Comparison of ENCODE assay signal across 17 cellular contexts in the genomic region with DNA sequence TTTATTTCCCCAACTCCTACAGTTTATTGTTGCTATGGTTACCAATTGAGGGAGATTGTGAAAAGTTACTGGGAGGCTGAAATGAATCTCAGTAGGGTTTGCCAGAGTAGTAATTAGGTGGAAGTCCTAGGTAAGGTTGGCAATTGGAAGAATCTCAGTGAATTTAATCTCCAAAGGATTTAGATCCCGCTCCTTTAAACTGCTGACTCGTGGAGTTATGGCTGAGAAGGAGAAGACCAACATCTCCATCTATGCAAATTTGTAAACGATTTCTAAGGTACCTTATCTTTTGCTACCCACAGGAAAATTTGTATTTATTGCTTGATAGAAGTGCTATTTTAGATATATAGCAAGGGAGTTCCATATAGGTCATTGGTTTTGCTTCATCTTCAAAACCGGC.
A peak's percentile ranks its signal among the peaks of the same experiment; 100 is the strongest.
DNase-seq lines count a peak whose midpoint lies in the region; ATAC-seq, FAIRE-seq and TF ChIP-seq lines count a peak whose summit lies in the region.
"Had no signal": no experiment of that assay in that cellular context is flagged by ENCODE, and none has a peak within 500 bp of the region (broad histone marks: within the 10 kb centered on the region; RNA-seq: fewer than 3 reads in every experiment).

No MANE protein-coding gene starts in this region.

- H3K4ac ChIP-seq in IMR-90 (ENCODE audit: low read depth, low read length), result no peak overlapping the region

- H2AFZ ChIP-seq in IMR-90 (replicated peaks; ENCODE audit: low read length, poor library complexity) (no peak overlapping the region), K562 (ENCODE audit: low read depth, low read length) (no peak overlapping the region), hepatocyte (no peak overlapping the region)
- H2AFZ ChIP-seq: GM23338 had no signal

- H3K18ac ChIP-seq in IMR-90 (ENCODE audit: low read depth, low read length), result no peak overlapping the region

- H2BK20ac ChIP-seq in IMR-90 (ENCODE audit: low read depth, low read length), result no peak overlapping the region

- TF ChIP-seq EP300 in K562 (IDR thresholded peaks at IDR 0.05; ENCODE audit: low read length), result no peak

- H3K9me1 ChIP-seq in IMR-90 (ENCODE audit: insufficient read depth, low read length), result peaks cover 2% of the 10 kb centered on the region; the same call in 1 of the 2 replicates
- H3K9me1 ChIP-seq in K562 (ENCODE audit: control insufficient read depth, insufficient read depth, low read length), result no peaks in the 10 kb centered on the region

- POLR2A ChIA-PET in IMR-90 (lab: Charles Lee; ENCODE audit: unreplicated experiment) (no interaction called here), K562 (lab: Yijun Ruan, JAX) (interaction anchor here (0.6 to 1.1 kb wide), 3 partner anchors 10 to 210 kb away, joined by 3 read pairs; no protein-coding TSS in a partner anchor), HEK293T (lab: Yijun Ruan, JAX) (no interaction called here)

- H3K4me1 ChIP-seq in IMR-90 (ENCODE audit: control insufficient read depth, insufficient read depth, low read length) (no peaks in the 10 kb centered on the region), K562 (replicated peaks in 1 of 2; ENCODE audit: control insufficient read depth in 2 of 2, insufficient read depth in 2 of 2, low read length in 2 of 2) (no peaks in the 10 kb centered on the region), hepatocyte (ENCODE audit: insufficient read depth) (peaks cover 14% of the 10 kb centered on the region)
- H3K4me1 ChIP-seq: HAP-1 had no signal

- no peaks in the 10 kb centered on the region for H3K9me2 ChIP-seq in hepatocyte (replicated peaks; ENCODE audit: insufficient read depth)

- no peak overlapping the region for H3K23ac ChIP-seq in IMR-90 (ENCODE audit: low read depth, low read length)

- DNase-seq in IMR-90 (no peak), K562 (ENCODE audit: extremely low read depth in 1 of 4, low spot score in 3 of 4) (no peak), hepatocyte (ENCODE audit: low spot score) (no peak), type B pancreatic cell (ENCODE audit: extremely low spot score, unreplicated experiment) (no peak), HEK293T (ENCODE audit: extremely low spot score) (no peak), NCI-H2107 (lab: John Stamatoyannopoulos, UW) (no peak)
- DNase-seq: C1 segment of cervical spinal cord; Calu3; CD4-positive, alpha-beta memory T cell; COR-L47; DMS53; DMS79 treated with DMSO at 0.1 percent for 48 hours; GF-D8 had no signal

- H3K27me3 ChIP-seq in IMR-90 (ENCODE audit: control insufficient read depth, insufficient read depth, low read length) (no peaks in the 10 kb centered on the region), K562 (ENCODE audit: control insufficient read depth in 2 of 2, insufficient read depth in 2 of 2, low read length in 2 of 2) (no peaks in the 10 kb centered on the region), hepatocyte (no peaks in the 10 kb centered on the region)

- no peak for FAIRE-seq in K562 (lab: Jason Lieb, UNC)
- FAIRE-seq: GM18507, H54 had no signal

- H3K4me2 ChIP-seq in IMR-90 (ENCODE audit: low read depth, low read length) (no peak overlapping the region), K562 (ENCODE audit: insufficient read depth, low read length) (no peak overlapping the region), hepatocyte (peak overlapping the region; percentile 63)
- H3K4me2 ChIP-seq: GM23338 had no signal

- ATAC-seq in IMR-90 (ENCODE audit: low read depth), result no peak
- no peak for ATAC-seq in K562
- ATAC-seq: GM23338 had no signal

- no TSS peak for BruUV-seq in IMR-90 (replicated peaks; lab: Mats Ljungman, UMichigan)
- BruUV-seq in K562 (replicated peaks; lab: Mats Ljungman, UMichigan), result no TSS peak

- no peaks in the 10 kb centered on the region for H3K27me3 Mint-ChIP-seq in type B pancreatic cell
- H3K27me3 Mint-ChIP-seq: CD4-positive, alpha-beta memory T cell had no signal

- H4K91ac ChIP-seq in IMR-90 (ENCODE audit: insufficient read depth, low read depth, low read length), result no peak overlapping the region

- in situ Hi-C loops in IMR-90 (cut with MboI; ENCODE audit: low sequenced_read_pairs) (no loop called here), K562 (cut with MboI) (no loop called here)

- H3K9me3 ChIP-seq in IMR-90 (ENCODE audit: control insufficient read depth, insufficient read depth, low read length) (no peaks in the 10 kb centered on the region), K562 (replicated peaks; ENCODE audit: control insufficient read depth, insufficient read depth, low read depth, low read length) (no peaks in the 10 kb centered on the region), hepatocyte (ENCODE audit: low read depth) (no peaks in the 10 kb centered on the region)
- H3K9me3 ChIP-seq: HAP-1 had no signal

- no peak overlapping the region for H3K56ac ChIP-seq in IMR-90 (ENCODE audit: extremely low read depth, insufficient read depth, low read length)

- no peaks in the 10 kb centered on the region for H3K9me3 Mint-ChIP-seq in type B pancreatic cell
- H3K9me3 Mint-ChIP-seq: GM23338 had no signal

- H3K4me3 ChIP-seq in IMR-90 (ENCODE audit: insufficient read depth, low read depth, low read length) (no peak overlapping the region), K562 (no peak overlapping the region), hepatocyte (no peak overlapping the region)
- H3K4me3 ChIP-seq: GM23338, HAP-1 had no signal

- H2BK15ac ChIP-seq in IMR-90 (ENCODE audit: low read depth, low read length), result no peak overlapping the region

- H3K36me3 ChIP-seq in IMR-90 (ENCODE audit: control insufficient read depth, insufficient read depth, low read length) (no peaks in the 10 kb centered on the region), K562 (ENCODE audit: control insufficient read depth, insufficient read depth, low read length) (no peaks in the 10 kb centered on the region), hepatocyte (replicated peaks; ENCODE audit: insufficient read depth, low read depth) (no peaks in the 10 kb centered on the region)
- H3K36me3 ChIP-seq: HAP-1 had no signal

- intact Hi-C loops in IMR-90 (cut with micrococcal nuclease) (no loop called here), K562 (cut with micrococcal nuclease) (no loop called here)

- H3K27ac ChIP-seq in IMR-90 (ENCODE audit: insufficient read depth, low read length), result no peak overlapping the region
- no peak overlapping the region for H3K27ac ChIP-seq in K562 (ENCODE audit: extremely low read depth, low read depth, low read length)
- H3K27ac ChIP-seq in hepatocyte, result peak overlapping the region; percentile 52

- 100% methylated on average over 1 of the region's 4 CpGs; no CpG with 5 or more reads in 1 of the 2 experiments for WGBS in IMR-90 (ENCODE audit: extremely low coverage in 2 of 2, insufficient read length in 1 of 2), 2 experiments
- WGBS in K562 (ENCODE audit: insufficient coverage, low coverage, missing lambda C conversion rate), result 58% methylated on average over 4 of the region's 4 CpGs
- 90% methylated on average over 4 of the region's 4 CpGs for WGBS in hepatocyte (ENCODE audit: low lambda C conversion rate, missing lambda C conversion rate)

- TF ChIP-seq CTCF in IMR-90 (conservative IDR thresholded peaks at IDR 0.05; ENCODE audit: low read depth, low read length) (no peak), K562 (IDR thresholded peaks at IDR 0.05 in 2 of 3, conservative IDR thresholded peaks at IDR 0.05 in 1 of 3; ENCODE audit: insufficient read depth in 2 of 3, low read depth in 1 of 3, low read length in 3 of 3) (no peak), hepatocyte (IDR thresholded peaks at IDR 0.05; ENCODE audit: poor library complexity) (no peak), type B pancreatic cell (conservative IDR thresholded peaks at IDR 0.05) (no peak)

- H4K20me1 ChIP-seq in IMR-90 (ENCODE audit: insufficient read depth, low read length) (no peaks in the 10 kb centered on the region), K562 (replicated peaks; ENCODE audit: control insufficient read depth, insufficient read depth, low read length) (no peaks in the 10 kb centered on the region), hepatocyte (ENCODE audit: insufficient read depth, poor library complexity, severe bottlenecking) (no peaks in the 10 kb centered on the region)

- no peak overlapping the region for H4K8ac ChIP-seq in IMR-90 (ENCODE audit: low read depth in 2 of 2, low read length in 2 of 2)

- no peak overlapping the region for H4K5ac ChIP-seq in IMR-90 (ENCODE audit: low read depth, low read length)

- H3K9ac ChIP-seq in IMR-90 (ENCODE audit: low read depth, low read length), result no peak overlapping the region
- no peak overlapping the region for H3K9ac ChIP-seq in K562 (ENCODE audit: insufficient read depth in 1 of 2, low read depth in 2 of 2, low read length in 2 of 2)

- no peak overlapping the region for H2BK5ac ChIP-seq in IMR-90 (ENCODE audit: low read depth, low read length, poor library complexity, severe bottlenecking)

- TF ChIP-seq RAD21 in IMR-90 (IDR thresholded peaks at IDR 0.05; ENCODE audit: low read length), result no peak
- no peak for TF ChIP-seq RAD21 in K562 (CRISPR knock-in tag; conservative IDR thresholded peaks at IDR 0.05 in 1 of 2, IDR thresholded peaks at IDR 0.05 in 1 of 2)

- H3K27ac Mint-ChIP-seq in type B pancreatic cell, result no peak overlapping the region
- H3K27ac Mint-ChIP-seq: CD4-positive, alpha-beta memory T cell had no signal

- no peaks in the 10 kb centered on the region for H3K79me1 ChIP-seq in IMR-90 (ENCODE audit: low read depth in 1 of 2, low read length in 2 of 2)

- no peak overlapping the region for H3K14ac ChIP-seq in IMR-90 (replicated peaks; ENCODE audit: low read depth, low read length)

- no peaks in the 10 kb centered on the region for H3K36me3 Mint-ChIP-seq in type B pancreatic cell

- no peak overlapping the region for H3K4me3 Mint-ChIP-seq in type B pancreatic cell
- H3K4me3 Mint-ChIP-seq: CD4-positive, alpha-beta memory T cell; GM23338 had no signal

- no peak overlapping the region for H2AK5ac ChIP-seq in IMR-90 (ENCODE audit: low read depth, low read length)

- CTCF ChIA-PET in IMR-90 (lab: Yijun Ruan, JAX), result interaction anchor here (0.8 kb wide), 1 partner anchor 35 kb away, joined by 3 read pairs; no protein-coding TSS in a partner anchor
- CTCF ChIA-PET in K562 (lab: Yijun Ruan, JAX; ENCODE audit: low intra/inter-chr PET ratio), result no interaction called here
- CTCF ChIA-PET in HEK293T (lab: Yijun Ruan, JAX), result no interaction called here

- H2AK9ac ChIP-seq in IMR-90 (replicated peaks; ENCODE audit: low read depth, low read length, poor library complexity), result no peak overlapping the region

- TF ChIP-seq POLR2A in IMR-90 (IDR thresholded peaks at IDR 0.05; ENCODE audit: low read depth, low read length), result no peak
- TF ChIP-seq POLR2A in K562 (conservative IDR thresholded peaks at IDR 0.05), result no peak

- peaks cover under 1% of the 10 kb centered on the region for H3K4me1 Mint-ChIP-seq in type B pancreatic cell (ENCODE audit: unreplicated experiment)
- H3K4me1 Mint-ChIP-seq: CD4-positive, alpha-beta memory T cell; GM23338 had no signal

- no peaks in the 10 kb centered on the region for H3K79me2 ChIP-seq in K562 (ENCODE audit: control insufficient read depth, insufficient read depth, low read length)
- no peaks in the 10 kb centered on the region for H3K79me2 ChIP-seq in hepatocyte

- no peak overlapping the region for H2BK120ac ChIP-seq in IMR-90 (ENCODE audit: low read depth, low read length)

- dilution Hi-C loops in IMR-90 (cut with HindIII; ENCODE audit: low sequenced_read_pairs, unreplicated experiment), result no loop called here

TF ChIP-seq in K562, 482 proteins besides CTCF, POLR2A, EP300 and RAD21 (continues in another document):
- no peak for TF ChIP-seq CXXC5 (CRISPR knock-in tag; IDR thresholded peaks at IDR 0.05)

TF ChIP-seq in HEK293T, 16 proteins besides CTCF, POLR2A, EP300 and RAD21 (continues in another document):
- TF ChIP-seq FOXA1 (IDR thresholded peaks at IDR 0.05) (no peak), FOXK2 (IDR thresholded peaks at IDR 0.05) (no peak)
